In the genomic region with DNA sequence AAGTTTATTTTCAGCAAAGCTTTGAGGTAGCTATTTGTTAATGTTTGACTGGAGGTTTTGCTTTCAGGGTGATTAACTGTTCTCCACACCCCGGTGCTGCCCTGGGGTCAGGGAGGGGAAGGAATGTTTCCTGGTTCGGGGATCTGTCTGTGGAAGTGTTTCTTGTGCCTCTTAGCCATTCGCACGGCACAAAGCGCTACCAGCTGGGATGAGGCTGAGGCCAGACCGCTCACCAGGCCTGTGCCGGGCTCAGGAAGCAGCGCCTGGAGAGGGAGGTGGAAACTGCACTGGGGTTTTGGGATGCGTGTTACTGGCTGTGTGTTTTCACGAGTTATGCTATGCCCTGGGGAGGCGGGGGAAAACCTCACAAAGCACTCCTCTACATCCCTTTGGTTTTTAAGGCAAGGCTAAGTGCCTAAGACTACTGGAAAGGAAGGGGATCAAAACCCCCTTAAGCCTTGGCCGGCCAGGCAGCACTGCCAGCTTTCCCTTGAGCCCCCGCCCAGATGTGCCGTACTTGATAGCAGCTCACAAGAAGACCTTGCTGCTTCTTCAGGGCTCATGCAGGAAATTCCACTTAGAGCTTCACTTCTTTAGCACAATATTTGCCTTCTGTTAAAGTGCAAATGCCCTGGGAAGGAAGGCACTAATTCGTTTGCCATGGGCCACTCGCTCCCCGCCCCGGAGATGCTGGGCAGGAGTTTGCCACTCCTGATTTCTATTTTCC, we compare ENCODE assay signal across 10 cellular contexts.
DNase-seq lines count a peak whose midpoint lies in the region; ATAC-seq lines count a peak whose summit lies in the region.
"Had no signal": no experiment of that assay in that cellular context is flagged by ENCODE, and none has a peak within 500 bp of the region (broad histone marks: within the 10 kb centered on the region; RNA-seq: fewer than 3 reads in every experiment).

No MANE protein-coding gene starts in this region.

- ATAC-seq in HG03342 (IDR thresholded peaks at IDR 0.05; ENCODE audit: unreplicated experiment) (peak; percentile 67), GM19035 (IDR thresholded peaks at IDR 0.05; ENCODE audit: unreplicated experiment) (no peak)
- no peak for ATAC-seq in naive thymus-derived CD8-positive, alpha-beta T cell

- H3K4me3 ChIP-seq in esophagus (ENCODE audit: low read depth in 1 of 2, low read length in 2 of 2) (no peak overlapping the region), muscle layer of duodenum (ENCODE audit: low read depth in 1 of 2, low read length in 2 of 2) (no peak overlapping the region)
- H3K4me3 ChIP-seq: BLaER1 had no signal

- no peaks in the 10 kb centered on the region for H3K36me3 Mint-ChIP-seq in naive thymus-derived CD8-positive, alpha-beta T cell

- H3K4me3 Mint-ChIP-seq in naive thymus-derived CD8-positive, alpha-beta T cell, result no peak overlapping the region
- H3K4me3 Mint-ChIP-seq: T-helper 2 cell treated with Interferon-gamma antibody and Interleukin-4, amounts not matched to agents 5 μg/mL and 100 μg/mL, for 36 hours had no signal

- POLR2A ChIA-PET in naive thymus-derived CD8-positive, alpha-beta T cell (lab: Charles Lee), result no interaction called here

- peak; percentile 49 for DNase-seq in EH (ENCODE audit: low read depth)
- no peak for DNase-seq in naive thymus-derived CD8-positive, alpha-beta T cell
- DNase-seq in SK-N-DZ (ENCODE audit: low spot score), result no peak
- DNase-seq in SKM-1 treated with dmso at 0.1 percent for 144 hours (lab: John Stamatoyannopoulos, UW; ENCODE audit: unreplicated experiment), result no peak

- peak overlapping the region; percentile 27 to 44 for H3K27ac ChIP-seq in esophagus (ENCODE audit: low read depth in 2 of 2, low read length in 1 of 2)
- peak overlapping the region; percentile 26 for H3K27ac ChIP-seq in muscle layer of duodenum (ENCODE audit: low read length)
- H3K27ac ChIP-seq: BLaER1 had no signal

- H3K27me3 Mint-ChIP-seq in naive thymus-derived CD8-positive, alpha-beta T cell, result peaks cover 9 to 36% (median 29%) of the 10 kb centered on the region in 5 donors

- peaks cover 0 to 3% (median 0%) of the 10 kb centered on the region in 9 donors for H3K9me3 Mint-ChIP-seq in naive thymus-derived CD8-positive, alpha-beta T cell
- H3K9me3 Mint-ChIP-seq: T-helper 2 cell treated with Interferon-gamma antibody and Interleukin-4, amounts not matched to agents 5 μg/mL and 100 μg/mL, for 36 hours had no signal

- H3K4me1 ChIP-seq in esophagus (ENCODE audit: control insufficient read depth in 2 of 2, insufficient read depth in 2 of 2, low read length in 1 of 2) (peaks cover 5 to 10% of the 10 kb centered on the region in 2 donors), muscle layer of duodenum (ENCODE audit: control insufficient read depth in 1 of 2, insufficient read depth in 2 of 2, low read length in 2 of 2) (peaks cover 0 to 10% of the 10 kb centered on the region in 2 donors)
- H3K4me1 ChIP-seq: BLaER1 had no signal

- H3K27me3 ChIP-seq in esophagus (ENCODE audit: control insufficient read depth in 1 of 2, insufficient read depth in 2 of 2, low read length in 2 of 2) (no peaks in the 10 kb centered on the region), muscle layer of duodenum (ENCODE audit: low read depth, low read length) (no peaks in the 10 kb centered on the region)
- H3K27me3 ChIP-seq: BLaER1 had no signal

- H3K36me3 ChIP-seq in esophagus (ENCODE audit: control insufficient read depth in 2 of 2, insufficient read depth in 2 of 2, low read length in 1 of 2), result no peaks in the 10 kb centered on the region
- H3K36me3 ChIP-seq in muscle layer of duodenum (ENCODE audit: control insufficient read depth in 1 of 2, insufficient read depth in 2 of 2, low read length in 2 of 2), result no peaks in the 10 kb centered on the region
- H3K36me3 ChIP-seq: BLaER1 had no signal

- no peaks in the 10 kb centered on the region for H3K9me3 ChIP-seq in esophagus (ENCODE audit: control insufficient read depth in 2 of 2, insufficient read depth in 1 of 2, low read depth in 1 of 2, low read length in 1 of 2)
- H3K9me3 ChIP-seq in muscle layer of duodenum (ENCODE audit: control insufficient read depth in 1 of 2, low read length in 2 of 2), result no peaks in the 10 kb centered on the region
- H3K9me3 ChIP-seq: BLaER1 had no signal

- 40 to 43% methylated on average over 18 of the region's 18 CpGs for WGBS in esophagus, 2 donors

- peaks cover 0 to 2% (median 0%) of the 10 kb centered on the region in 4 donors for H3K4me1 Mint-ChIP-seq in naive thymus-derived CD8-positive, alpha-beta T cell

- no peak overlapping the region for H3K27ac Mint-ChIP-seq in naive thymus-derived CD8-positive, alpha-beta T cell
- H3K27ac Mint-ChIP-seq: T-helper 2 cell treated with Interferon-gamma antibody and Interleukin-4, amounts not matched to agents 5 μg/mL and 100 μg/mL, for 36 hours had no signal
